ENCODE assay signal across 18 cellular contexts in genomic region chr11:75518204-75518549, GRCh38. TPM values are rescaled to one million over a fixed set of nuclear protein-coding genes. Genes with fewer than 3 reads are reported as not detected.
DNase-seq lines count a peak whose midpoint lies in the region; ATAC-seq and TF ChIP-seq lines count a peak whose summit lies in the region.
"Had no signal": no experiment of that assay in that cellular context is flagged by ENCODE, and none has a peak within 500 bp of the region (broad histone marks: within the 10 kb centered on the region; RNA-seq: fewer than 3 reads in every experiment).

No MANE protein-coding gene starts in this region.

- H3K9me3 Mint-ChIP-seq in CD8-positive, alpha-beta memory T cell: no peaks in the 10 kb centered on the region
- no peaks in the 10 kb centered on the region for H3K9me3 Mint-ChIP-seq in central memory CD8-positive, alpha-beta T cell
- H3K9me3 Mint-ChIP-seq: CD4-positive, CD25-positive, alpha-beta regulatory T cell; H9 had no signal

- H4K20me1 ChIP-seq in Karpas-422 (ENCODE audit: insufficient read depth, low read depth, low read length): peaks cover 21% of the 10 kb centered on the region
- peaks cover 13% of the 10 kb centered on the region for H4K20me1 ChIP-seq in osteoblast (ENCODE audit: insufficient read depth, low read length)

- H3K4me1 ChIP-seq in CD8-positive, alpha-beta memory T cell (ENCODE audit: insufficient read depth, low read length): peaks cover 8% of the 10 kb centered on the region
- H3K4me1 ChIP-seq in Karpas-422 (ENCODE audit: low read length) (peaks cover 100% of the 10 kb centered on the region), osteoblast (ENCODE audit: insufficient read depth, low read length) (peaks cover 13% of the 10 kb centered on the region)

- H3K4me1 Mint-ChIP-seq in CD8-positive, alpha-beta memory T cell: peaks cover 19 to 77% (median 41%) of the 10 kb centered on the region in 3 donors
- peaks cover 53% of the 10 kb centered on the region for H3K4me1 Mint-ChIP-seq in central memory CD8-positive, alpha-beta T cell

- no peak overlapping the region for H3K4me3 ChIP-seq in CD8-positive, alpha-beta memory T cell (ENCODE audit: low read length)
- H3K4me3 ChIP-seq in Karpas-422 (ENCODE audit: low read length) (no peak overlapping the region), osteoblast (ENCODE audit: insufficient read depth, low read length) (no peak overlapping the region)

- H3K9ac ChIP-seq in Karpas-422 (ENCODE audit: low read length): peak overlapping the region; percentile 97
- H3K9ac ChIP-seq: SK-N-SH had no signal

- H3K27me3 Mint-ChIP-seq in CD8-positive, alpha-beta memory T cell: peaks cover 0 to 4% of the 10 kb centered on the region in 2 donors
- H3K27me3 Mint-ChIP-seq in central memory CD8-positive, alpha-beta T cell: no peaks in the 10 kb centered on the region
- H3K27me3 Mint-ChIP-seq: CD4-positive, CD25-positive, alpha-beta regulatory T cell had no signal

- no peak for TF ChIP-seq CTCF in osteoblast (IDR thresholded peaks at IDR 0.05; ENCODE audit: extremely low read depth, low read depth, low read length)

- H3K79me2 ChIP-seq in Karpas-422 (ENCODE audit: low read length): peaks cover 99% of the 10 kb centered on the region
- no peaks in the 10 kb centered on the region for H3K79me2 ChIP-seq in osteoblast (ENCODE audit: insufficient read depth, low read length)

- POLR2A ChIA-PET in CD8-positive, alpha-beta memory T cell (lab: Charles Lee): no interaction called here

- H3K27ac Mint-ChIP-seq in CD8-positive, alpha-beta memory T cell: peak overlapping the region in 5 of 8 donors; percentile 12 to 83 (median 55)
- peak overlapping the region; percentile 78 for H3K27ac Mint-ChIP-seq in central memory CD8-positive, alpha-beta T cell (ENCODE audit: low read depth)

- H2AFZ ChIP-seq in Karpas-422 (ENCODE audit: low read length) (no peak overlapping the region), osteoblast (ENCODE audit: low read length) (no peak overlapping the region)

- H3K27ac ChIP-seq in CD8-positive, alpha-beta memory T cell (ENCODE audit: low read depth, low read length): no peak overlapping the region
- peak overlapping the region; percentile 99 for H3K27ac ChIP-seq in Karpas-422 (ENCODE audit: low read length)
- no peak overlapping the region for H3K27ac ChIP-seq in osteoblast (ENCODE audit: low read depth, low read length)

- H3K4me2 ChIP-seq in Karpas-422 (ENCODE audit: low read depth, low read length, poor library complexity, severe bottlenecking) (peak overlapping the region; percentile 80), osteoblast (ENCODE audit: insufficient read depth, low read length) (no peak overlapping the region)
- H3K4me2 ChIP-seq: SK-N-SH had no signal

- CTCF ChIA-PET in CD8-positive, alpha-beta memory T cell (lab: Charles Lee): interaction anchor here (1.8 to 17.2 kb wide), 2 partner anchors 13 to 75 kb away, joined by 5 to 212 read pairs; no protein-coding TSS in a partner anchor

- no peak overlapping the region for H3K4me3 Mint-ChIP-seq in CD8-positive, alpha-beta memory T cell
- no peak overlapping the region for H3K4me3 Mint-ChIP-seq in central memory CD8-positive, alpha-beta T cell
- H3K4me3 Mint-ChIP-seq: H9 had no signal

- no peaks in the 10 kb centered on the region for H3K9me2 ChIP-seq in Karpas-422 (replicated peaks; ENCODE audit: insufficient read depth, low read length)
- H3K9me2 ChIP-seq: SK-N-SH had no signal

- no peaks in the 10 kb centered on the region for H3K36me3 ChIP-seq in CD8-positive, alpha-beta memory T cell (ENCODE audit: insufficient read depth, low read length)
- peaks cover 29% of the 10 kb centered on the region for H3K36me3 ChIP-seq in Karpas-422 (ENCODE audit: insufficient read depth, low read length)
- H3K36me3 ChIP-seq in osteoblast (ENCODE audit: insufficient read depth, low read length): no peaks in the 10 kb centered on the region

- no peaks in the 10 kb centered on the region for H3K27me3 ChIP-seq in CD8-positive, alpha-beta memory T cell (ENCODE audit: insufficient read depth, low read length, poor library complexity, severe bottlenecking)
- H3K27me3 ChIP-seq in Karpas-422 (ENCODE audit: low read length) (no peaks in the 10 kb centered on the region), osteoblast (ENCODE audit: insufficient read depth, low read length) (no peaks in the 10 kb centered on the region)

- no peak for DNase-seq in CD8-positive, alpha-beta memory T cell
- DNase-seq in Karpas-422 (no peak), osteoblast (ENCODE audit: insufficient read length, low spot score, missing footprints) (peak; percentile 68), HCEC 1CT (no peak), A172 (ENCODE audit: low spot score) (no peak), NCI-H2196 treated with DMSO at 0.1 percent for 48 hours (lab: John Stamatoyannopoulos, UW; ENCODE audit: unreplicated experiment) (no peak)
- DNase-seq in central memory CD8-positive, alpha-beta T cell (ENCODE audit: low spot score in 2 of 2): no peak
- DNase-seq: AML-193; CD4-positive, CD25-positive, alpha-beta regulatory T cell; H9; NCI-H1048; NCI-H1436 treated with DMSO at 0.1 percent for 48 hours; NCI-H2029 treated with DMSO at 0.1 percent for 48 hours; NCI-H774; OCI-M1; Right ventricle myocardium superior; SK-N-SH had no signal

- no peak for ATAC-seq in central memory CD8-positive, alpha-beta T cell (replicated peaks; ENCODE audit: extremely low read depth, poor library complexity, severe bottlenecking)
- ATAC-seq in SK-N-SH treated with all-trans-retinoic acid at 6 μM for 48 hours: no peak

- no peaks in the 10 kb centered on the region for H3K9me3 ChIP-seq in CD8-positive, alpha-beta memory T cell (ENCODE audit: low read length)
- no peaks in the 10 kb centered on the region for H3K9me3 ChIP-seq in Karpas-422 (ENCODE audit: low read length)
- no peaks in the 10 kb centered on the region for H3K9me3 ChIP-seq in osteoblast (ENCODE audit: low read depth, low read length)
- H3K9me3 ChIP-seq: SK-N-SH had no signal

- H3K36me3 Mint-ChIP-seq in CD8-positive, alpha-beta memory T cell: peaks cover 0 to 2% (median 0%) of the 10 kb centered on the region in 3 donors
- H3K36me3 Mint-ChIP-seq in central memory CD8-positive, alpha-beta T cell (ENCODE audit: insufficient read depth): peaks cover 4% of the 10 kb centered on the region

TF ChIP-seq in SK-N-SH treated with all-trans-retinoic acid at 6 μM for 48 hours, 23 proteins besides CTCF, POLR2A, EP300 and RAD21:
- TF ChIP-seq CSDC2 (CRISPR knock-in tag; IDR thresholded peaks at IDR 0.05): no peak
- no peak for TF ChIP-seq PATZ1 (CRISPR knock-in tag; IDR thresholded peaks at IDR 0.05; ENCODE audit: borderline replicate concordance)
- no peak for TF ChIP-seq RARB (CRISPR knock-in tag; IDR thresholded peaks at IDR 0.05)
- no peak for TF ChIP-seq ZNF8 (CRISPR knock-in tag; IDR thresholded peaks at IDR 0.05)
- no peak for TF ChIP-seq ZFP3 (CRISPR knock-in tag; IDR thresholded peaks at IDR 0.05)
- TF ChIP-seq GLIS3 (CRISPR knock-in tag; IDR thresholded peaks at IDR 0.05): no peak
- no peak for TF ChIP-seq SNAI2 (CRISPR knock-in tag; IDR thresholded peaks at IDR 0.05)
- TF ChIP-seq CSRNP3 (CRISPR knock-in tag; IDR thresholded peaks at IDR 0.05): no peak

RNA-seq across cellular contexts. Expression of gene GDPD5, which starts 7.6 kb away (rescaled TPM):
- 1 to 10 TPM; 8.9 to 9.1 TPM for total RNA-seq in CD8-positive, alpha-beta memory T cell
- 10.4 TPM for polyA plus RNA-seq in CD8-positive, alpha-beta memory T cell
- total RNA-seq in Karpas-422 (2014; rRNA removed; shearing (Covaris generic); ENCODE audit: low replicate concordance): 137 and 237 TPM in 2 replicates
- 13.4 and 14.1 TPM in 2 replicates for total RNA-seq in osteoblast
- 33.7 and 49.4 TPM in 2 replicates for total RNA-seq in A172 (2014; rRNA removed; shearing (Covaris generic))

RNA-seq across cellular contexts. Expression of gene SERPINH1, which starts 43.9 kb away (rescaled TPM):
- total RNA-seq in CD8-positive, alpha-beta memory T cell: 10 to 100 TPM; 20.7 to 21.1 TPM
- polyA plus RNA-seq in CD8-positive, alpha-beta memory T cell: 8.4 TPM
- total RNA-seq in Karpas-422 (2014; rRNA removed; shearing (Covaris generic); ENCODE audit: low replicate concordance): 10.5 and 16.1 TPM in 2 replicates
- 1,145 and 1,318 TPM in 2 replicates for total RNA-seq in osteoblast
- total RNA-seq in A172 (2014; rRNA removed; shearing (Covaris generic)): 387 and 394 TPM in 2 replicates

Comparison
In these comparisons a context has a peak if more than half of its experiments do, and no peak if none do; other contexts are left out.
1. RNA of gene SERPINH1, which starts 43.9 kb away (total RNA-seq): 1,145 to 1,318 TPM in osteoblast and 387 to 394 TPM in A172; 20.7 to 21.1 TPM in CD8-positive, alpha-beta memory T cell and 10.5 to 16.1 TPM in Karpas-422; every median in the first group is over 10 times any median in the second.